In genomic region chr17:63095459-63095858, GRCh38 we compare ENCODE assay signal across 21 cellular contexts.
DNase-seq lines count a peak whose midpoint lies in the region; ATAC-seq and TF ChIP-seq lines count a peak whose summit lies in the region.
"Had no signal": no experiment of that assay in that cellular context is flagged by ENCODE, and none has a peak within 500 bp of the region (broad histone marks: within the 10 kb centered on the region; RNA-seq: fewer than 3 reads in every experiment).

No MANE protein-coding gene starts in this region.

- ATAC-seq in SK-N-SH treated with all-trans-retinoic acid at 6 μM for 48 hours, result peak; percentile 53; the same call in 2 of the 3 replicates
- ATAC-seq: HepG2 had no signal

- TF ChIP-seq RAD21 in SK-N-SH (IDR thresholded peaks at IDR 0.05; ENCODE audit: low read length), result no peak

- H3K9me2 ChIP-seq in SK-N-SH, result no peaks in the 10 kb centered on the region

- peaks cover 10% of the 10 kb centered on the region for H3K4me1 Mint-ChIP-seq in mesothelial cell of epicardium

- H3K79me2 ChIP-seq in SK-N-SH (ENCODE audit: insufficient read depth), result peaks cover 96% of the 10 kb centered on the region

- H3K9ac ChIP-seq in SK-N-SH, result no peak overlapping the region

- TF ChIP-seq POLR2A in vagina (IDR thresholded peaks at IDR 0.05) (no peak), testis (IDR thresholded peaks at IDR 0.05) (no peak)

- CTCF ChIA-PET in SK-N-SH (lab: Yijun Ruan, JAX), result interaction anchor here (1.0 to 4.3 kb wide), 3 partner anchors 14 to 392 kb away, joined by 3 to 25 read pairs (median 3); no protein-coding TSS in a partner anchor

- H3K27ac Mint-ChIP-seq in mesothelial cell of epicardium, result no peak overlapping the region
- H3K27ac Mint-ChIP-seq: CD14-positive monocyte had no signal

- H2AFZ ChIP-seq in SK-N-SH (ENCODE audit: low read depth), result no peak overlapping the region

- H3K4me1 ChIP-seq in SK-N-SH (ENCODE audit: control insufficient read depth in 1 of 2, insufficient read depth in 2 of 2, low read depth in 1 of 2, low read length in 1 of 2) (peaks cover 0 to 15% of the 10 kb centered on the region in 2 experiments; a peak in 3 of 4 replicates), vagina (peaks cover 8% of the 10 kb centered on the region), testis (no peaks in the 10 kb centered on the region)
- H3K4me1 ChIP-seq: SJCRH30 had no signal

- DNase-seq in SK-N-SH (no peak), amniotic epithelial cell (ENCODE audit: low read depth) (peak; percentile 50), iris pigment epithelial cell (ENCODE audit: low read depth) (peak; percentile 28), NCI-H748 treated with DMSO at 0.1 percent for 48 hours (lab: John Stamatoyannopoulos, UW) (no peak), vagina (ENCODE audit: extremely low spot score in 2 of 2) (no peak), testis (no peak), mesothelial cell of epicardium (ENCODE audit: low spot score in 2 of 2, unreplicated experiment in 2 of 2) (no peak)
- DNase-seq: DND-41, GDM1, KG1, NCI-H1417 treated with DMSO at 0.1 percent for 48 hours, NCI-H187 treated with DMSO at 0.1 percent for 48 hours, NCI-H2227 treated with DMSO at 0.1 percent for 48 hours, NCI-H510A treated with DMSO at 0.1 percent for 48 hours, NCI-H82, OCI-M1, SJCRH30 had no signal

- H3K9me3 ChIP-seq in SK-N-SH (no peaks in the 10 kb centered on the region), vagina (no peaks in the 10 kb centered on the region), testis (no peaks in the 10 kb centered on the region)

- peaks cover 15% of the 10 kb centered on the region in 2 experiments for H3K36me3 ChIP-seq in SK-N-SH (replicated peaks in 1 of 2; ENCODE audit: control insufficient read depth in 1 of 2, insufficient read depth in 2 of 2, low read length in 1 of 2)
- no peaks in the 10 kb centered on the region for H3K36me3 ChIP-seq in vagina
- no peaks in the 10 kb centered on the region for H3K36me3 ChIP-seq in testis (ENCODE audit: low read depth, missing control alignments)

- H3K4me3 ChIP-seq in SK-N-SH (ENCODE audit: low read depth in 2 of 2, low read length in 1 of 2) (no peak overlapping the region), vagina (no peak overlapping the region), testis (no peak overlapping the region)
- H3K4me3 ChIP-seq: SJCRH30 had no signal

- peaks cover 8% of the 10 kb centered on the region for H3K36me3 Mint-ChIP-seq in mesothelial cell of epicardium

- peaks cover 8% of the 10 kb centered on the region for H3K9me3 Mint-ChIP-seq in mesothelial cell of epicardium

- TF ChIP-seq CTCF in SK-N-SH (IDR thresholded peaks at IDR 0.05) (no peak), vagina (IDR thresholded peaks at IDR 0.05) (no peak), testis (IDR thresholded peaks at IDR 0.05) (no peak), mesothelial cell of epicardium (IDR thresholded peaks at IDR 0.05; ENCODE audit: unreplicated experiment) (no peak)

- 100% methylated on average over 1 of the region's 1 CpG for WGBS in SK-N-SH (ENCODE audit: low lambda C conversion rate)
- 90 to 93% methylated on average over 1 of the region's 1 CpG for WGBS in testis, 2 donors

- intact Hi-C loops in vagina (cut with DNase I), result no loop called here
- intact Hi-C loops in testis (cut with DNase I; ENCODE audit: low total_unique reads), result no loop called here

- no peaks in the 10 kb centered on the region for H3K27me3 Mint-ChIP-seq in mesothelial cell of epicardium (ENCODE audit: low read depth)

- TF ChIP-seq EP300 in SK-N-SH (IDR thresholded peaks at IDR 0.05; ENCODE audit: borderline replicate concordance in 1 of 2, low read depth in 1 of 2, low read length in 1 of 2), result no peak

- H4K20me1 ChIP-seq in SK-N-SH (ENCODE audit: insufficient read depth), result peaks cover 11% of the 10 kb centered on the region; the same call in 1 of the 2 replicates

- no peak overlapping the region for H3K4me2 ChIP-seq in SK-N-SH

- H3K27ac ChIP-seq in SK-N-SH (ENCODE audit: low read depth in 2 of 2, low read length in 1 of 2) (peak overlapping the region in 1 of 2 experiments; percentile 40; a peak in 2 of 4 replicates), vagina (no peak overlapping the region), testis (no peak overlapping the region)
- H3K27ac ChIP-seq: 22Rv1, SJCRH30 had no signal

- POLR2A ChIA-PET in SK-N-SH (lab: Yijun Ruan, JAX), result no interaction called here

- H3K4me3 Mint-ChIP-seq in mesothelial cell of epicardium, result no peak overlapping the region
- H3K4me3 Mint-ChIP-seq: CD14-positive monocyte had no signal

- H3K27me3 ChIP-seq in SK-N-SH (ENCODE audit: insufficient read depth) (no peaks in the 10 kb centered on the region), vagina (no peaks in the 10 kb centered on the region), testis (no peaks in the 10 kb centered on the region)
- H3K27me3 ChIP-seq: SJCRH30 had no signal

- H3F3A ChIP-seq in SK-N-SH (replicated peaks; ENCODE audit: insufficient read depth), result peaks cover 3% of the 10 kb centered on the region

TF ChIP-seq in SK-N-SH treated with all-trans-retinoic acid at 6 μM for 48 hours, 23 proteins besides CTCF, POLR2A, EP300 and RAD21 (continues in another document):
- TF ChIP-seq CREB5 (CRISPR knock-in tag; IDR thresholded peaks at IDR 0.05; ENCODE audit: low read depth), result no peak
- TF ChIP-seq ESRRG (CRISPR knock-in tag; IDR thresholded peaks at IDR 0.05), result no peak
- TF ChIP-seq GLIS3 (CRISPR knock-in tag; IDR thresholded peaks at IDR 0.05), result no peak
- TF ChIP-seq ZFP30 (CRISPR knock-in tag; IDR thresholded peaks at IDR 0.05), result no peak
- TF ChIP-seq ZNF565 (CRISPR knock-in tag; conservative IDR thresholded peaks at IDR 0.05; ENCODE audit: low read depth), result no peak
- no peak for TF ChIP-seq OSR1 (CRISPR knock-in tag; IDR thresholded peaks at IDR 0.05)
- no peak for TF ChIP-seq ZC3H10 (CRISPR knock-in tag; IDR thresholded peaks at IDR 0.05)
- no peak for TF ChIP-seq BACH2 (CRISPR knock-in tag; IDR thresholded peaks at IDR 0.05; ENCODE audit: borderline replicate concordance)
- no peak for TF ChIP-seq ZNF8 (CRISPR knock-in tag; IDR thresholded peaks at IDR 0.05)
- no peak for TF ChIP-seq TOX (CRISPR knock-in tag; IDR thresholded peaks at IDR 0.05; ENCODE audit: borderline replicate concordance)

TF ChIP-seq in SK-N-SH, 30 proteins besides CTCF, POLR2A, EP300 and RAD21:
- TF ChIP-seq FOXM1 (IDR thresholded peaks at IDR 0.05; ENCODE audit: low read depth) (no peak), MAX (IDR thresholded peaks at IDR 0.05; ENCODE audit: low read depth) (no peak), RFX5 (IDR thresholded peaks at IDR 0.05; ENCODE audit: low read length) (no peak), IRF3 (IDR thresholded peaks at IDR 0.05; ENCODE audit: low read depth, low read length) (no peak), RCOR1 (IDR thresholded peaks at IDR 0.05; ENCODE audit: low read length) (no peak), GABPA (IDR thresholded peaks at IDR 0.05; ENCODE audit: low read depth) (no peak), RXRA (IDR thresholded peaks at IDR 0.05; ENCODE audit: borderline replicate concordance, low read depth) (no peak), GATA2 (CRISPR knock-in tag; IDR thresholded peaks at IDR 0.05) (no peak), NFIC (IDR thresholded peaks at IDR 0.05; ENCODE audit: borderline replicate concordance) (no peak), FOXJ3 (CRISPR knock-in tag; IDR thresholded peaks at IDR 0.05) (no peak), TCF12 (IDR thresholded peaks at IDR 0.05) (no peak), ELF1 (IDR thresholded peaks at IDR 0.05) (no peak)
- TF ChIP-seq, protein P1, sequence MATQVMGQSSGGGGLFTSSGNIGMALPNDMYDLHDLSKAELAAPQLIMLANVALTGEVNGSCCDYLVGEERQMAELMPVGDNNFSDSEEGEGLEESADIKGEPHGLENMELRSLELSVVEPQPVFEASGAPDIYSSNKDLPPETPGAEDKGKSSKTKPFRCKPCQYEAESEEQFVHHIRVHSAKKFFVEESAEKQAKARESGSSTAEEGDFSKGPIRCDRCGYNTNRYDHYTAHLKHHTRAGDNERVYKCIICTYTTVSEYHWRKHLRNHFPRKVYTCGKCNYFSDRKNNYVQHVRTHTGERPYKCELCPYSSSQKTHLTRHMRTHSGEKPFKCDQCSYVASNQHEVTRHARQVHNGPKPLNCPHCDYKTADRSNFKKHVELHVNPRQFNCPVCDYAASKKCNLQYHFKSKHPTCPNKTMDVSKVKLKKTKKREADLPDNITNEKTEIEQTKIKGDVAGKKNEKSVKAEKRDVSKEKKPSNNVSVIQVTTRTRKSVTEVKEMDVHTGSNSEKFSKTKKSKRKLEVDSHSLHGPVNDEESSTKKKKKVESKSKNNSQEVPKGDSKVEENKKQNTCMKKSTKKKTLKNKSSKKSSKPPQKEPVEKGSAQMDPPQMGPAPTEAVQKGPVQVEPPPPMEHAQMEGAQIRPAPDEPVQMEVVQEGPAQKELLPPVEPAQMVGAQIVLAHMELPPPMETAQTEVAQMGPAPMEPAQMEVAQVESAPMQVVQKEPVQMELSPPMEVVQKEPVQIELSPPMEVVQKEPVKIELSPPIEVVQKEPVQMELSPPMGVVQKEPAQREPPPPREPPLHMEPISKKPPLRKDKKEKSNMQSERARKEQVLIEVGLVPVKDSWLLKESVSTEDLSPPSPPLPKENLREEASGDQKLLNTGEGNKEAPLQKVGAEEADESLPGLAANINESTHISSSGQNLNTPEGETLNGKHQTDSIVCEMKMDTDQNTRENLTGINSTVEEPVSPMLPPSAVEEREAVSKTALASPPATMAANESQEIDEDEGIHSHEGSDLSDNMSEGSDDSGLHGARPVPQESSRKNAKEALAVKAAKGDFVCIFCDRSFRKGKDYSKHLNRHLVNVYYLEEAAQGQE (IDR thresholded peaks at IDR 0.05; ENCODE audit: low read depth, low read length), result no peak

Comparison
In these comparisons a context has a peak if more than half of its experiments do, and no peak if none do; other contexts are left out.
1. DNase-seq: peak in amniotic epithelial cell (single experiment) and iris pigment epithelial cell (single experiment); none in SK-N-SH (single experiment), NCI-H748 treated with DMSO at 0.1 percent for 48 hours (single experiment), vagina (0 of 2), testis (single experiment) and mesothelial cell of epicardium (0 of 2).